ENCODE assay signal across 15 cellular contexts in genomic region chr16:2774161-2774891, GRCh38. TPM values are rescaled to one million over a fixed set of nuclear protein-coding genes. Genes with fewer than 3 reads are reported as not detected.
DNase-seq lines count a peak whose midpoint lies in the region; ATAC-seq, FAIRE-seq and TF ChIP-seq lines count a peak whose summit lies in the region.
"Had no signal": no experiment of that assay in that cellular context is flagged by ENCODE, and none has a peak within 500 bp of the region (broad histone marks: within the 10 kb centered on the region; RNA-seq: fewer than 3 reads in every experiment).

No MANE protein-coding gene starts in this region.

- ATAC-seq in activated naive CD4-positive, alpha-beta T cell treated with anti-CD3 and anti-CD28 coated beads, Interleukin-2, amount 50 U/mL, for 72 hours = no peak
- no peak for ATAC-seq in HG03521 (IDR thresholded peaks at IDR 0.05; ENCODE audit: unreplicated experiment)

- no peaks in the 10 kb centered on the region for H3K9me3 ChIP-seq in subcutaneous abdominal adipose tissue (ENCODE audit: control insufficient read depth in 5 of 5, low read length in 5 of 5)

- H3K9me3 Mint-ChIP-seq in activated naive CD4-positive, alpha-beta T cell treated with anti-CD3 and anti-CD28 coated beads, Interleukin-2, amount 50 U/mL, for 72 hours = no peaks in the 10 kb centered on the region
- H3K9me3 Mint-ChIP-seq in dendritic cell treated with granulocyte-macrophage colony-stimulating factor and Interleukin-4, amounts not matched to agents 40 ng/mL and 50 ng/mL, for 4 days = no peaks in the 10 kb centered on the region

- no peaks in the 10 kb centered on the region for H3K27me3 Mint-ChIP-seq in dendritic cell treated with granulocyte-macrophage colony-stimulating factor and Interleukin-4, amounts not matched to agents 40 ng/mL and 50 ng/mL, for 4 days

- H3K27me3 ChIP-seq in subcutaneous abdominal adipose tissue (ENCODE audit: control insufficient read depth in 5 of 5, insufficient read depth in 4 of 5, low read length in 5 of 5) = no peaks in the 10 kb centered on the region

- no peak for TF ChIP-seq POLR2A in GM12891 (IDR thresholded peaks at IDR 0.05; ENCODE audit: low read depth, low read length)

- peaks cover 12 to 54% (median 35%) of the 10 kb centered on the region in 5 donors for H3K4me1 ChIP-seq in subcutaneous abdominal adipose tissue (ENCODE audit: control insufficient read depth in 5 of 5, insufficient read depth in 5 of 5, low read length in 5 of 5)

- no peak overlapping the region for H3K4me3 Mint-ChIP-seq in dendritic cell treated with granulocyte-macrophage colony-stimulating factor and Interleukin-4, amounts not matched to agents 40 ng/mL and 50 ng/mL, for 4 days

- H3K9ac ChIP-seq in subcutaneous abdominal adipose tissue (ENCODE audit: low read length in 5 of 5) = peak overlapping the region in 3 of 5 donors; percentile 16 to 81 (median 41)

- H3K4me1 Mint-ChIP-seq in dendritic cell treated with granulocyte-macrophage colony-stimulating factor and Interleukin-4, amounts not matched to agents 40 ng/mL and 50 ng/mL, for 4 days (ENCODE audit: low read depth) = peaks cover 83% of the 10 kb centered on the region

- H3K4me3 ChIP-seq in subcutaneous abdominal adipose tissue (ENCODE audit: low read depth in 1 of 5, low read length in 5 of 5) = no peak overlapping the region

- no peak for FAIRE-seq in GM12891 (lab: Jason Lieb, UNC)

- peak overlapping the region; percentile 43 to 55 for H3K27ac Mint-ChIP-seq in activated naive CD4-positive, alpha-beta T cell treated with anti-CD3 and anti-CD28 coated beads, Interleukin-2, amount 50 U/mL, for 72 hours
- peak overlapping the region; percentile 99 for H3K27ac Mint-ChIP-seq in dendritic cell treated with granulocyte-macrophage colony-stimulating factor and Interleukin-4, amounts not matched to agents 40 ng/mL and 50 ng/mL, for 4 days

- no peak for DNase-seq in activated naive CD4-positive, alpha-beta T cell treated with anti-CD3 and anti-CD28 coated beads, Interleukin-2, amount 50 U/mL, for 72 hours (ENCODE audit: low spot score in 2 of 2)
- DNase-seq in activated naive CD4-positive, alpha-beta T cell (lab: John Stamatoyannopoulos, UW) = no peak
- DNase-seq in NCI-H1694 treated with DMSO at 0.1 percent for 48 hours (lab: John Stamatoyannopoulos, UW) = peak; percentile 67
- no peak for DNase-seq in GM12891 (ENCODE audit: insufficient read length, low spot score)
- DNase-seq in NCI-H748 (lab: John Stamatoyannopoulos, UW; ENCODE audit: unreplicated experiment) = no peak
- DNase-seq: activated CD8-positive, alpha-beta memory T cell treated with anti-CD3 and anti-CD28 coated beads, Interleukin-2, amount 50 U/mL, for 4 hours; anterior cingulate cortex; NCI-H1930; WERI-Rb-1 had no signal

- peaks cover 21 to 22% of the 10 kb centered on the region in 2 donors for H3K36me3 Mint-ChIP-seq in activated naive CD4-positive, alpha-beta T cell treated with anti-CD3 and anti-CD28 coated beads, Interleukin-2, amount 50 U/mL, for 72 hours
- H3K36me3 Mint-ChIP-seq in dendritic cell treated with granulocyte-macrophage colony-stimulating factor and Interleukin-4, amounts not matched to agents 40 ng/mL and 50 ng/mL, for 4 days (ENCODE audit: low read depth) = peaks cover 90% of the 10 kb centered on the region

- no peak overlapping the region for H3K27ac ChIP-seq in subcutaneous abdominal adipose tissue (ENCODE audit: low read depth, low read length)
- H3K27ac ChIP-seq: WERI-Rb-1 had no signal

- H3K36me3 ChIP-seq in subcutaneous abdominal adipose tissue (ENCODE audit: control insufficient read depth in 5 of 5, insufficient read depth in 5 of 5, low read length in 5 of 5) = peaks cover 0 to 58% (median 53%) of the 10 kb centered on the region in 5 donors

- intact Hi-C loops in dendritic cell treated with granulocyte-macrophage colony-stimulating factor and Interleukin-4, amounts not matched to agents 40 ng/mL and 50 ng/mL, for 4 days (cut with micrococcal nuclease) = no loop called here

TF ChIP-seq in GM12891, 5 proteins besides CTCF, POLR2A, EP300 and RAD21:
- no peak for TF ChIP-seq POLR2AphosphoS5 (IDR thresholded peaks at IDR 0.05; ENCODE audit: low read depth, low read length)
- no peak for TF ChIP-seq PAX5 (IDR thresholded peaks at IDR 0.05; ENCODE audit: insufficient read depth, low read length, severe bottlenecking)
- no peak for TF ChIP-seq TAF1 (IDR thresholded peaks at IDR 0.05; ENCODE audit: low read depth, low read length)
- no peak for TF ChIP-seq SPI1 (IDR thresholded peaks at IDR 0.05; ENCODE audit: low read depth, low read length)
- no peak for TF ChIP-seq POU2F2 (IDR thresholded peaks at IDR 0.05; ENCODE audit: low read depth, low read length)

RNA-seq across cellular contexts. Expression of gene ELOB, which starts 2.8 kb away (rescaled TPM):
- total RNA-seq in activated naive CD4-positive, alpha-beta T cell treated with anti-CD3 and anti-CD28 coated beads, Interleukin-2, amount 50 U/mL, for 72 hours = 100 to 1,000 TPM; 218 to 224 TPM
- polyA plus RNA-seq in GM12891 (2012; ENCODE audit: low read depth, missing spikeins) = 213 TPM

RNA-seq across cellular contexts. Expression of gene PRSS33, which starts 13.0 kb away (rescaled TPM):
- not detected for total RNA-seq in activated naive CD4-positive, alpha-beta T cell treated with anti-CD3 and anti-CD28 coated beads, Interleukin-2, amount 50 U/mL, for 72 hours
- not detected for polyA plus RNA-seq in GM12891 (2012; ENCODE audit: low read depth, missing spikeins)
- total RNA-seq: lung microvascular endothelial cell, posterior vena cava, ureter had no signal

RNA-seq across cellular contexts. Expression of gene SRRM2, which starts 21.9 kb away (rescaled TPM):
- 100 to 1,000 TPM; 624 to 790 TPM for total RNA-seq in activated naive CD4-positive, alpha-beta T cell treated with anti-CD3 and anti-CD28 coated beads, Interleukin-2, amount 50 U/mL, for 72 hours
- polyA plus RNA-seq in GM12891 (2012; ENCODE audit: low read depth, missing spikeins) = 400 TPM

RNA-seq across cellular contexts. Expression of gene PRSS41, which starts 23.9 kb away (rescaled TPM):
- not detected for total RNA-seq in activated naive CD4-positive, alpha-beta T cell treated with anti-CD3 and anti-CD28 coated beads, Interleukin-2, amount 50 U/mL, for 72 hours
- not detected for polyA plus RNA-seq in GM12891 (2012; ENCODE audit: low read depth, missing spikeins)
- total RNA-seq: lung microvascular endothelial cell, posterior vena cava, ureter had no signal

RNA-seq across cellular contexts. Expression of gene PRSS21, which starts 42.7 kb away (rescaled TPM):
- total RNA-seq in activated naive CD4-positive, alpha-beta T cell treated with anti-CD3 and anti-CD28 coated beads, Interleukin-2, amount 50 U/mL, for 72 hours = 1 to 10 TPM; 1.8 to 2.4 TPM
- 29.1 TPM for polyA plus RNA-seq in GM12891 (2012; ENCODE audit: low read depth, missing spikeins)
- total RNA-seq: posterior vena cava had no signal
